ENCODE assay signal across 22 cellular contexts in genomic region chr2:200588076-200588678, GRCh38. TPM values are rescaled to one million over a fixed set of nuclear protein-coding genes. Genes with fewer than 3 reads are reported as not detected.
"Had no signal": no experiment of that assay in that cellular context is flagged by ENCODE, and none has a peak within 500 bp of the region (broad histone marks: within the 10 kb centered on the region; RNA-seq: fewer than 3 reads in every experiment).

No MANE protein-coding gene starts in this region.

- H3K27ac ChIP-seq: neutrophil, transverse colon, vagina had no signal

- H3K9me3 ChIP-seq: neutrophil, ovary, transverse colon, vagina had no signal

- H3K4me3 ChIP-seq: ovary, transverse colon, vagina had no signal

- H3K36me3 ChIP-seq: ovary, transverse colon, vagina had no signal

- DNase-seq: activated CD4-positive, alpha-beta memory T cell treated with anti-CD3 and anti-CD28 coated beads, Interleukin-2, amount 10 ng/mL, durations not matched to agents 7 days and 5 days; activated CD4-positive, alpha-beta T cell treated with anti-CD3 and anti-CD28 coated beads, Interleukin-2, amount 10 ng/mL, durations not matched to agents 24 days and 14 days; activated effector memory CD4-positive, alpha-beta T cell treated with Interleukin-2 at 50 U/mL for 16 hours; activated naive CD4-positive, alpha-beta T cell treated with anti-CD3 and anti-CD28 coated beads for 36 hours; activated naive CD8-positive, alpha-beta T cell treated with anti-CD3 and anti-CD28 coated beads, Interleukin-2, amount 10 ng/mL, durations not matched to agents 7 days and 5 days; activated T-cell treated with anti-CD3 and anti-CD28 coated beads, Interleukin-2, amount 50 U/mL, for 72 hours; effector CD8-positive, alpha-beta T cell; erythroblast; foreskin melanocyte; immature natural killer cell; kidney glomerular epithelial cell; left ventricle myocardium superior; ovary; right cardiac atrium; stimulated activated CD4-positive, alpha-beta T cell treated with anti-CD3 and anti-CD28 coated beads, Interleukin-1b, Interleukin-23, amount 100 ng/mL, for 48 hours; stimulated activated naive CD8-positive, alpha-beta T cell treated with anti-CD3 and anti-CD28 coated beads, Interleukin-15, amount 100 ng/mL, for 72 hours; T-helper 2 cell; transverse colon had no signal

- H3K27me3 ChIP-seq: ovary, transverse colon, vagina had no signal

- H3K4me1 ChIP-seq: vagina had no signal

- ATAC-seq: activated CD4-positive, CD25-positive, alpha-beta regulatory T cell treated with anti-CD3 and anti-CD28 coated beads, Interleukin-2, amount 50 U/mL, for 24 hours; activated T-cell treated with anti-CD3 and anti-CD28 coated beads, Interleukin-2, amount 50 U/mL, for 72 hours; left ventricle myocardium superior; natural killer cell treated with Interleukin-12 subunit alpha and Interleukin-12 subunit beta and Interleukin-15 and Interleukin-18, amount 100 ng/mL, for 72 hours; right cardiac atrium; stimulated activated naive CD8-positive, alpha-beta T cell treated with anti-CD3 and anti-CD28 coated beads, Interleukin-15, amount 100 ng/mL, for 72 hours had no signal

RNA-seq across cellular contexts. Expression of gene AOX1, which starts 2.4 kb away (rescaled TPM):
- total RNA-seq: activated naive CD8-positive, alpha-beta T cell treated with anti-CD3 and anti-CD28 coated beads, Interleukin-2, amount 10 ng/mL, durations not matched to agents 7 days and 5 days had no signal
